1 cellular context compared by ENCODE assay signal in genomic region chr6:170156448-170157375, GRCh38.
TF ChIP-seq lines count a peak whose summit lies in the region.

No MANE protein-coding gene starts in this region.

TF ChIP-seq in HepG2, 621 proteins besides CTCF, POLR2A, EP300 and RAD21:
- TF ChIP-seq ZNF83 (CRISPR knock-in tag; IDR thresholded peaks at IDR 0.05; ENCODE audit: borderline replicate concordance) (no peak), ATF2 (CRISPR knock-in tag; IDR thresholded peaks at IDR 0.05) (no peak), GLI4 (CRISPR knock-in tag; IDR thresholded peaks at IDR 0.05; ENCODE audit: borderline replicate concordance) (no peak), SMARCC2 (IDR thresholded peaks at IDR 0.05) (no peak), FOSL1 (CRISPR knock-in tag; IDR thresholded peaks at IDR 0.05; ENCODE audit: borderline replicate concordance) (no peak), E2F5 (CRISPR knock-in tag; conservative IDR thresholded peaks at IDR 0.05) (no peak), TIGD3 (CRISPR knock-in tag; IDR thresholded peaks at IDR 0.05; ENCODE audit: borderline replicate concordance) (no peak), KDM1A (CRISPR knock-in tag; IDR thresholded peaks at IDR 0.05) (no peak), ZHX1 (CRISPR knock-in tag; IDR thresholded peaks at IDR 0.05; ENCODE audit: low read depth) (no peak), ISX (CRISPR knock-in tag; conservative IDR thresholded peaks at IDR 0.05) (no peak), THAP11 (CRISPR knock-in tag; IDR thresholded peaks at IDR 0.05) (no peak), CHD2 (IDR thresholded peaks at IDR 0.05; ENCODE audit: low read depth, low read length) (no peak), FOXO1 (CRISPR knock-in tag; IDR thresholded peaks at IDR 0.05) (no peak), SAFB2 (CRISPR knock-in tag; IDR thresholded peaks at IDR 0.05; ENCODE audit: borderline replicate concordance, low read depth) (no peak), ATM (IDR thresholded peaks at IDR 0.05; ENCODE audit: borderline replicate concordance) (no peak)
